In genomic region chr11:35304393-35304790, GRCh38 we compare ENCODE assay signal across 8 cellular contexts.
DNase-seq lines count a peak whose midpoint lies in the region; ATAC-seq and TF ChIP-seq lines count a peak whose summit lies in the region.

No MANE protein-coding gene starts in this region.

- no peaks in the 10 kb centered on the region for H3K27me3 Mint-ChIP-seq in CD4-positive, alpha-beta T cell

- no peak overlapping the region for H3K27ac ChIP-seq in CD4-positive, alpha-beta T cell (ENCODE audit: low read depth, low read length)
- peak overlapping the region; percentile 34 to 54 for H3K27ac ChIP-seq in mucosa of rectum (ENCODE audit: low read depth in 2 of 2, low read length in 2 of 2)

- intact Hi-C loops in CD4-positive, alpha-beta T cell (cut with DNase I, micrococcal nuclease): loop anchor here in 1 of 2 experiments (10.0 kb wide), 1 partner anchor 90 kb away; no protein-coding TSS in a partner anchor

- no peak for TF ChIP-seq CTCF in CD4-positive, alpha-beta T cell (IDR thresholded peaks at IDR 0.05)
- no peak for TF ChIP-seq CTCF in cardiac fibroblast (IDR thresholded peaks at IDR 0.05; ENCODE audit: low read depth, low read length)

- ATAC-seq in CD4-positive, alpha-beta T cell (ENCODE audit: poor library complexity): peak; percentile 44
- no peak for ATAC-seq in HG03520 (IDR thresholded peaks at IDR 0.05; ENCODE audit: unreplicated experiment)

- H3K36me3 ChIP-seq in MG63: no peaks in the 10 kb centered on the region
- no peaks in the 10 kb centered on the region for H3K36me3 ChIP-seq in mucosa of rectum (ENCODE audit: control insufficient read depth in 2 of 2, insufficient read depth in 2 of 2, low read length in 2 of 2)

- POLR2A ChIA-PET in CD4-positive, alpha-beta T cell (lab: Charles Lee): interaction anchor here (0.9 to 2.0 kb wide), 3 partner anchors 68 to 130 kb away, joined by 4 to 5 read pairs (median 4); no protein-coding TSS in a partner anchor

- H3K27me3 ChIP-seq in CD4-positive, alpha-beta T cell (ENCODE audit: control insufficient read depth, insufficient read depth, low read length): no peaks in the 10 kb centered on the region
- no peaks in the 10 kb centered on the region for H3K27me3 ChIP-seq in MG63
- H3K27me3 ChIP-seq in mucosa of rectum (ENCODE audit: control insufficient read depth in 2 of 2, insufficient read depth in 2 of 2, low read length in 2 of 2): no peaks in the 10 kb centered on the region

- no peaks in the 10 kb centered on the region for H3K9me3 Mint-ChIP-seq in CD4-positive, alpha-beta T cell

- H3K4me3 ChIP-seq in MG63 (no peak overlapping the region), cardiac fibroblast (replicated peaks in 1 of 2; ENCODE audit: low read depth in 2 of 2, low read length in 2 of 2) (no peak overlapping the region), mucosa of rectum (ENCODE audit: low read length in 2 of 2) (no peak overlapping the region)

- H3K4me1 Mint-ChIP-seq in CD4-positive, alpha-beta T cell (ENCODE audit: low read depth): peaks cover 26% of the 10 kb centered on the region

- no peaks in the 10 kb centered on the region for H3K36me3 Mint-ChIP-seq in CD4-positive, alpha-beta T cell (ENCODE audit: low read depth)

- H3K9ac ChIP-seq in mucosa of rectum (ENCODE audit: low read depth in 1 of 2, low read length in 2 of 2): no peak overlapping the region

- peaks cover 0 to 5% of the 10 kb centered on the region in 2 donors for H3K4me1 ChIP-seq in mucosa of rectum (ENCODE audit: control insufficient read depth in 2 of 2, insufficient read depth in 2 of 2, low read length in 2 of 2)

- no peaks in the 10 kb centered on the region for H3K9me3 ChIP-seq in CD4-positive, alpha-beta T cell (ENCODE audit: control insufficient read depth, low read length)
- no peaks in the 10 kb centered on the region for H3K9me3 ChIP-seq in MG63
- H3K9me3 ChIP-seq in mucosa of rectum (ENCODE audit: control insufficient read depth in 2 of 2, low read length in 2 of 2): no peaks in the 10 kb centered on the region

- no peak for DNase-seq in CD4-positive, alpha-beta T cell
- DNase-seq in MG63: peak; percentile 86
- DNase-seq in cardiac fibroblast (ENCODE audit: low read depth in 2 of 2): peak; percentile 60 to 89
- no peak for DNase-seq in activated effector memory CD4-positive, alpha-beta T cell treated with anti-CD3 and anti-CD28 coated beads, Interleukin-2, amount 50 U/mL, for 16 hours
- no peak for DNase-seq in ureter (ENCODE audit: low spot score)
- DNase-seq in NCI-H1048 (lab: John Stamatoyannopoulos, UW): no peak

- CTCF ChIA-PET in CD4-positive, alpha-beta T cell (lab: Charles Lee): interaction anchor here (0.9 to 2.6 kb wide), 2 partner anchors 84 to 378 kb away, joined by 3 to 11 read pairs; no protein-coding TSS in a partner anchor

- H3K4me3 Mint-ChIP-seq in CD4-positive, alpha-beta T cell: no peak overlapping the region

- H3K27ac Mint-ChIP-seq in CD4-positive, alpha-beta T cell: no peak overlapping the region

Comparison
In these comparisons a context has a peak if more than half of its experiments do, and no peak if none do; other contexts are left out.
1. DNase-seq: peak in MG63 (single experiment) and cardiac fibroblast (2 of 2); none in CD4-positive, alpha-beta T cell (0 of 10), activated effector memory CD4-positive, alpha-beta T cell treated with anti-CD3 and anti-CD28 coated beads, Interleukin-2, amount 50 U/mL, for 16 hours (single experiment), ureter (single experiment) and NCI-H1048 (single experiment).